In the genomic region with DNA sequence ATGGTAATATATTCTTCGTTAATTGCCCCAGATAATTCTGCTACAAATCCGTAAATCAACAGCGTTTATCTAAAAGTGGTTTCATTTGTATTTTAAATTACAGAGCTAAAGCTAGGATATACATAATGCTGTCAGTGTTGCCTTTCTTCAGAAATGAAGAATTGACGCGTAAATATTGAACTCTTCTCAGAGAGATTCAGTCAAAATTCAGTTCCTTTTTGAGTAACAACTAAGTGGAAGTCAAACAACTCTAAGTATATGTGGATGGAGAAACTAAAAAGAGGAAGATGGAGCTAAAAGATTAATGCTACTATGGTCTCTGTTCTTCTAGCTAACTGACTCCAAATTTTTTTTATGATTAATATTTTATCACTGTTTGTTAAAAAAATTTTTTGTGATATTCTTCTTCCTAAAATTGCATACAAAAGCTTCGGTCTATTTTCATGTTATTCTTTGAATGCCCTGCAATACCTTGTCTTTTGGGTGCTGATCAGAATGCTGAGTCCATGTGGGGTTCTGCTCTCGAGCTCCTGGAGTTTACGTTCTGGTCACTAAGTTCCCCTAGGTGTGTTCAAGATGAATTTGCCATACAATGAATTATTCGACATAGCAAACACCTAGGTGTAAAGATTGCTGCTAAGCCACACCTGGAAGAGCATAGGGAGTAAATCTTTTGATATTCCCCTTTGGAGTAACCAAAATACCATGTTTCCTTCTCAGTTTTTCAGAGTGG, we compare ENCODE assay signal across 11 cellular contexts. TPM values are rescaled to one million over a fixed set of nuclear protein-coding genes. Genes with fewer than 3 reads are reported as not detected.
DNase-seq lines count a peak whose midpoint lies in the region; ATAC-seq and FAIRE-seq lines count a peak whose summit lies in the region.
"Had no signal": no experiment of that assay in that cellular context is flagged by ENCODE, and none has a peak within 500 bp of the region (broad histone marks: within the 10 kb centered on the region; RNA-seq: fewer than 3 reads in every experiment).

No MANE protein-coding gene starts in this region.

- no peaks in the 10 kb centered on the region for H3K9me3 Mint-ChIP-seq in activated naive CD4-positive, alpha-beta T cell treated with anti-CD3 and anti-CD28 coated beads for 36 hours
- peaks cover 0 to 6% of the 10 kb centered on the region in 2 donors for H3K9me3 Mint-ChIP-seq in activated naive CD4-positive, alpha-beta T cell treated with anti-CD3 and anti-CD28 coated beads, Interleukin-2, amount 50 U/mL, for 72 hours
- peaks cover 5% of the 10 kb centered on the region in 2 donors for H3K9me3 Mint-ChIP-seq in stimulated activated naive B cell treated with anti-CD40 and anti-IgM and Interleukin-4, amounts not matched to agents 10 μg/mL and 1 μg/mL and 100 μg/mL, for 72 hours
- H3K9me3 Mint-ChIP-seq: activated naive CD8-positive, alpha-beta T cell treated with anti-CD3 and anti-CD28 coated beads for 36 hours had no signal

- intact Hi-C loops in activated naive CD4-positive, alpha-beta T cell treated with anti-CD3 and anti-CD28 coated beads for 36 hours (cut with micrococcal nuclease), result no loop called here

- CTCF ChIA-PET in activated naive CD4-positive, alpha-beta T cell treated with anti-CD3 and anti-CD28 coated beads for 36 hours (lab: Charles Lee), result interaction anchor here (1.1 kb wide), 1 partner anchor 15 kb away, joined by 3 read pairs; no protein-coding TSS in a partner anchor

- no peaks in the 10 kb centered on the region for H3K27me3 Mint-ChIP-seq in activated naive CD4-positive, alpha-beta T cell treated with anti-CD3 and anti-CD28 coated beads for 36 hours (ENCODE audit: low read depth)
- no peaks in the 10 kb centered on the region for H3K27me3 Mint-ChIP-seq in stimulated activated naive B cell treated with anti-CD40 and anti-IgM and Interleukin-4, amounts not matched to agents 10 μg/mL and 1 μg/mL and 100 μg/mL, for 72 hours
- H3K27me3 Mint-ChIP-seq: activated naive CD8-positive, alpha-beta T cell treated with anti-CD3 and anti-CD28 coated beads for 36 hours had no signal

- DNase-seq in activated naive CD4-positive, alpha-beta T cell treated with anti-CD3 and anti-CD28 coated beads for 36 hours, result no peak
- no peak for DNase-seq in activated naive CD4-positive, alpha-beta T cell treated with anti-CD3 and anti-CD28 coated beads, Interleukin-2, amount 50 U/mL, for 72 hours (ENCODE audit: low spot score in 2 of 2)
- DNase-seq in stimulated activated naive B cell treated with anti-CD40 and anti-IgM and Interleukin-4, amounts not matched to agents 10 μg/mL and 1 μg/mL and 100 μg/mL, for 72 hours, result no peak
- no peak for DNase-seq in GF-D8 (lab: John Stamatoyannopoulos, UW)
- DNase-seq in frontal cortex (ENCODE audit: low spot score in 2 of 2), result no peak
- DNase-seq in NCI-H1092 treated with DMSO at 0.1 percent for 48 hours (lab: John Stamatoyannopoulos, UW), result no peak
- DNase-seq: activated naive CD8-positive, alpha-beta T cell treated with anti-CD3 and anti-CD28 coated beads for 36 hours; NCI-H1694; stimulated activated CD4-positive, alpha-beta T cell treated with anti-CD3 and anti-CD28 coated beads, Interleukin-2, amount 100 ng/mL, for 48 hours had no signal

- peaks cover 78% of the 10 kb centered on the region for H3K4me1 Mint-ChIP-seq in activated naive CD4-positive, alpha-beta T cell treated with anti-CD3 and anti-CD28 coated beads for 36 hours (ENCODE audit: low read depth)
- peaks cover 33 to 69% of the 10 kb centered on the region in 2 donors for H3K4me1 Mint-ChIP-seq in stimulated activated naive B cell treated with anti-CD40 and anti-IgM and Interleukin-4, amounts not matched to agents 10 μg/mL and 1 μg/mL and 100 μg/mL, for 72 hours

- peaks cover 60% of the 10 kb centered on the region for H3K36me3 Mint-ChIP-seq in activated naive CD4-positive, alpha-beta T cell treated with anti-CD3 and anti-CD28 coated beads for 36 hours (ENCODE audit: low read depth)
- H3K36me3 Mint-ChIP-seq in activated naive CD4-positive, alpha-beta T cell treated with anti-CD3 and anti-CD28 coated beads, Interleukin-2, amount 50 U/mL, for 72 hours, result peaks cover 32 to 76% of the 10 kb centered on the region in 2 donors
- peaks cover 47 to 53% of the 10 kb centered on the region in 2 donors for H3K36me3 Mint-ChIP-seq in stimulated activated naive B cell treated with anti-CD40 and anti-IgM and Interleukin-4, amounts not matched to agents 10 μg/mL and 1 μg/mL and 100 μg/mL, for 72 hours

- no peak for FAIRE-seq in frontal cortex (lab: Jason Lieb, UNC)

- H3K4me3 Mint-ChIP-seq in activated naive CD4-positive, alpha-beta T cell treated with anti-CD3 and anti-CD28 coated beads for 36 hours, result no peak overlapping the region
- H3K4me3 Mint-ChIP-seq in stimulated activated naive B cell treated with anti-CD40 and anti-IgM and Interleukin-4, amounts not matched to agents 10 μg/mL and 1 μg/mL and 100 μg/mL, for 72 hours, result peak overlapping the region in 1 of 2 donors; percentile 29
- H3K4me3 Mint-ChIP-seq: activated naive CD8-positive, alpha-beta T cell treated with anti-CD3 and anti-CD28 coated beads for 36 hours had no signal

- peak overlapping the region; percentile 21 for H3K27ac Mint-ChIP-seq in activated naive CD4-positive, alpha-beta T cell treated with anti-CD3 and anti-CD28 coated beads for 36 hours
- no peak overlapping the region for H3K27ac Mint-ChIP-seq in activated naive CD4-positive, alpha-beta T cell treated with anti-CD3 and anti-CD28 coated beads, Interleukin-2, amount 50 U/mL, for 72 hours
- H3K27ac Mint-ChIP-seq in stimulated activated naive B cell treated with anti-CD40 and anti-IgM and Interleukin-4, amounts not matched to agents 10 μg/mL and 1 μg/mL and 100 μg/mL, for 72 hours, result peak overlapping the region; percentile 53
- H3K27ac Mint-ChIP-seq: activated naive CD8-positive, alpha-beta T cell treated with anti-CD3 and anti-CD28 coated beads for 36 hours had no signal

- ATAC-seq in activated naive CD4-positive, alpha-beta T cell treated with anti-CD3 and anti-CD28 coated beads, Interleukin-2, amount 50 U/mL, for 72 hours, result no peak
- ATAC-seq in HG02610 (IDR thresholded peaks at IDR 0.05; ENCODE audit: unreplicated experiment) (peak; percentile 71), HG03558 (IDR thresholded peaks at IDR 0.05; ENCODE audit: extremely low read depth, unreplicated experiment) (peak; percentile 42)
- peak; percentile 91 to 95 for ATAC-seq in stimulated activated naive B cell treated with anti-CD40 and anti-IgM and Interleukin-4, amounts not matched to agents 10 μg/mL and 1 μg/mL and 100 μg/mL, for 72 hours (replicated peaks)

RNA-seq across cellular contexts. Expression of a gene that starts 20.7 kb away (rescaled TPM):
- total RNA-seq in activated naive CD4-positive, alpha-beta T cell treated with anti-CD3 and anti-CD28 coated beads for 36 hours, result 10 to 100 TPM; 79.4 to 93.1 TPM
- 10 to 100 TPM; 41.0 to 86.0 TPM for total RNA-seq in activated naive CD4-positive, alpha-beta T cell treated with anti-CD3 and anti-CD28 coated beads, Interleukin-2, amount 50 U/mL, for 72 hours
- 6.1 TPM for total RNA-seq in frontal cortex

Comparison
In these comparisons a context has a peak if more than half of its experiments do, and no peak if none do; other contexts are left out.
1. H3K27ac Mint-ChIP-seq: peak in activated naive CD4-positive, alpha-beta T cell treated with anti-CD3 and anti-CD28 coated beads for 36 hours (single experiment) and stimulated activated naive B cell treated with anti-CD40 and anti-IgM and Interleukin-4, amounts not matched to agents 10 μg/mL and 1 μg/mL and 100 μg/mL, for 72 hours (single experiment); none in activated naive CD4-positive, alpha-beta T cell treated with anti-CD3 and anti-CD28 coated beads, Interleukin-2, amount 50 U/mL, for 72 hours (0 of 2).
2. ATAC-seq: peak in HG02610 (single experiment), HG03558 (single experiment) and stimulated activated naive B cell treated with anti-CD40 and anti-IgM and Interleukin-4, amounts not matched to agents 10 μg/mL and 1 μg/mL and 100 μg/mL, for 72 hours (2 of 2); none in activated naive CD4-positive, alpha-beta T cell treated with anti-CD3 and anti-CD28 coated beads, Interleukin-2, amount 50 U/mL, for 72 hours (0 of 2).